In the genomic region with DNA sequence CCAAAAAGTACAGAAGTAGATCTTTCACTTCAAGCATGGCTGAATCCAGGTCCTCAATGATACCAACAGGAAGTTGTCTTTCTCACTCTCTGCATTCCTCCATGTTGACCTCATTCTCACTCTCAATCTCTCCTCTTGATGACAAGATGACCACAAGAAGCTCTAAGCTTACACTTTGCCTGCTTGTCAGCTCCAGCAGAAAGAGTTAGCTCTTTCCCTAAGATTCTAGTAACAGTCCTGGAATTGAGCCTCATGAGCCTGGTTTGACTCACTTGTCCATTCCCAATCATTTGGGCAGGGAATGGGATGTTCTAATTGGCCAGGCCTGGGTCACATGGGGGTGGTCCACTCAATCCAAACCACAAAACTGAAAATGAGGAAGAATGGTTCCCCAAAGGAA, we compare ENCODE assay signal across 16 cellular contexts. TPM values are rescaled to one million over a fixed set of nuclear protein-coding genes. Genes with fewer than 3 reads are reported as not detected.
A peak's percentile ranks its signal among the peaks of the same experiment; 100 is the strongest.
DNase-seq lines count a peak whose midpoint lies in the region; TF ChIP-seq lines count a peak whose summit lies in the region.
"Had no signal": no experiment of that assay in that cellular context is flagged by ENCODE, and none has a peak within 500 bp of the region (broad histone marks: within the 10 kb centered on the region; RNA-seq: fewer than 3 reads in every experiment).

No MANE protein-coding gene starts in this region.

- H3K27ac ChIP-seq in GM23248, result peak overlapping the region; percentile 32
- no peak overlapping the region for H3K27ac ChIP-seq in caudate nucleus (ENCODE audit: low read depth, low read length)
- H3K27ac ChIP-seq: breast epithelium, PC-9, psoas muscle had no signal

- H3K27me3 ChIP-seq in GM23248 (replicated peaks; ENCODE audit: insufficient read depth), result no peaks in the 10 kb centered on the region
- H3K27me3 ChIP-seq: breast epithelium had no signal

- DNase-seq in AG09309 (ENCODE audit: low read depth) (peak; percentile 65), GM23248 (peak; percentile 92), astrocyte of the hippocampus (ENCODE audit: low read depth, low spot score) (peak; percentile 72), kidney tubule cell (ENCODE audit: low spot score) (peak; percentile 97), caudate nucleus (lab: John Stamatoyannopoulos, UW) (no peak), NCI-H2171 treated with DMSO at 0.1 percent for 48 hours (lab: John Stamatoyannopoulos, UW) (no peak), NCI-H1417 treated with DMSO at 0.1 percent for 48 hours (lab: John Stamatoyannopoulos, UW) (no peak), NCI-H1930 (lab: John Stamatoyannopoulos, UW) (no peak)
- DNase-seq: activated CD4-positive, alpha-beta T cell treated with anti-CD3 and anti-CD28 coated beads for 4 hours; NCI-H1092; psoas muscle; stimulated activated CD4-positive, alpha-beta T cell treated with anti-CD3 and anti-CD28 coated beads, Interleukin-4, amount 100 ng/mL, for 1 hour; stimulated activated naive CD4-positive, alpha-beta T cell had no signal

- H3K9me2 ChIP-seq in GM23248 (ENCODE audit: insufficient read depth), result no peaks in the 10 kb centered on the region

- H2AFZ ChIP-seq in GM23248, result peak overlapping the region; percentile 8; the same call in 1 of the 2 replicates
- H2AFZ ChIP-seq: PC-9 had no signal

- H3K4me1 ChIP-seq in GM23248 (ENCODE audit: insufficient read depth), result peaks cover 24% of the 10 kb centered on the region

- H3F3A ChIP-seq in GM23248 (ENCODE audit: insufficient read depth), result peaks cover 30% of the 10 kb centered on the region

- peaks cover 17% of the 10 kb centered on the region for H3K79me2 ChIP-seq in GM23248 (ENCODE audit: insufficient read depth)

- H3K9ac ChIP-seq in GM23248, result no peak overlapping the region

- no peaks in the 10 kb centered on the region for H3K9me3 ChIP-seq in GM23248 (ENCODE audit: low read depth)
- H3K9me3 ChIP-seq: breast epithelium, psoas muscle had no signal

- no peaks in the 10 kb centered on the region for H3K36me3 ChIP-seq in GM23248 (ENCODE audit: low read depth)
- H3K36me3 ChIP-seq: breast epithelium had no signal

- no peak overlapping the region for H3K4me2 ChIP-seq in GM23248 (ENCODE audit: unreplicated experiment)
- H3K4me2 ChIP-seq: PC-9 had no signal

- H3K4me3 ChIP-seq in AG09309 (ENCODE audit: control insufficient read depth, low read depth, low read length) (no peak overlapping the region), GM23248 (no peak overlapping the region)
- H3K4me3 ChIP-seq: breast epithelium, PC-9, psoas muscle had no signal

- H4K20me1 ChIP-seq in GM23248 (ENCODE audit: insufficient read depth), result peaks cover 8% of the 10 kb centered on the region

- TF ChIP-seq CTCF in AG09309 (IDR thresholded peaks at IDR 0.05; ENCODE audit: control insufficient read depth, insufficient read depth, low read depth, low read length, missing control alignments), result no peak

- in situ Hi-C loops in GM23248 (cut with MboI), result no loop called here

RNA-seq across cellular contexts. Expression of gene CLTA, which starts 3.3 kb away (rescaled TPM):
- total RNA-seq in GM23248 (2014; rRNA removed; shearing (Covaris generic)), result 230 and 240 TPM in 2 replicates
- polyA plus RNA-seq in GM23248 (2016; fragmentation: Nextera tagmentation; extraction: Ambion mirVana), result 218 and 229 TPM in 2 replicates

RNA-seq across cellular contexts. Expression of gene CCIN, which starts 18.2 kb away (rescaled TPM):
- 0.51 and 2.8 TPM in 2 replicates for total RNA-seq in GM23248 (2014; rRNA removed; shearing (Covaris generic))
- 1.4 and 2.5 TPM in 2 replicates for polyA plus RNA-seq in GM23248 (2016; fragmentation: Nextera tagmentation; extraction: Ambion mirVana)
- total RNA-seq: NCI-H460, PC-9, psoas muscle had no signal

RNA-seq across cellular contexts. Expression of gene GLIPR2, which starts 50.9 kb away (rescaled TPM):
- 27.5 and 32.9 TPM in 2 replicates for total RNA-seq in GM23248 (2014; rRNA removed; shearing (Covaris generic))
- 43.4 and 47.5 TPM in 2 replicates for polyA plus RNA-seq in GM23248 (2016; fragmentation: Nextera tagmentation; extraction: Ambion mirVana)

Comparison
In these comparisons a context has a peak if more than half of its experiments do, and no peak if none do; other contexts are left out.
1. DNase-seq: peak in AG09309 (single experiment), GM23248 (single experiment), astrocyte of the hippocampus (single experiment) and kidney tubule cell (single experiment); none in caudate nucleus (0 of 61), NCI-H2171 treated with DMSO at 0.1 percent for 48 hours (single experiment), NCI-H1417 treated with DMSO at 0.1 percent for 48 hours (single experiment) and NCI-H1930 (0 of 2).